ENCODE assay signal across 8 cellular contexts in genomic region chr10:12042409-12042796, GRCh38. TPM values are rescaled to one million over a fixed set of nuclear protein-coding genes. Genes with fewer than 3 reads are reported as not detected.
DNase-seq lines count a peak whose midpoint lies in the region; ATAC-seq and TF ChIP-seq lines count a peak whose summit lies in the region.

No MANE protein-coding gene starts in this region.

- no peak for TF ChIP-seq EP300 in ovary (IDR thresholded peaks at IDR 0.05)

- peak; percentile 4 for ATAC-seq in GM19397 (IDR thresholded peaks at IDR 0.05; ENCODE audit: unreplicated experiment)
- ATAC-seq in activated T-cell treated with anti-CD3 and anti-CD28 coated beads, Interleukin-2, amount 50 U/mL, for 4 hours, result peak; percentile 38 to 44

- TF ChIP-seq CTCF in foreskin fibroblast (IDR thresholded peaks at IDR 0.05; ENCODE audit: low read depth, low read length) (no peak), ovary (IDR thresholded peaks at IDR 0.05) (no peak), uterus (IDR thresholded peaks at IDR 0.05) (no peak)

- intact Hi-C loops in ovary (cut with DNase I) (loop anchor here in 1 of 4 donors (5.0 kb wide), 1 partner anchor 85 kb away; the partner anchor contains the start of gene SEC61A2), uterus (cut with DNase I; ENCODE audit: low total_unique reads) (no loop called here)

- H3K9me3 ChIP-seq in KOPT-K1 (ENCODE audit: insufficient read depth, low read length, poor library complexity, severe bottlenecking), result no peaks in the 10 kb centered on the region
- no peaks in the 10 kb centered on the region for H3K9me3 ChIP-seq in ovary
- no peaks in the 10 kb centered on the region for H3K9me3 ChIP-seq in uterus

- H3K4me3 ChIP-seq in foreskin fibroblast (ENCODE audit: low read depth in 1 of 2, low read length in 2 of 2), result peak overlapping the region; percentile 94 to 96
- H3K4me3 ChIP-seq in ovary, result peak overlapping the region; percentile 89
- peak overlapping the region; percentile 84 to 100 for H3K4me3 ChIP-seq in uterus

- no peaks in the 10 kb centered on the region for H3K27me3 ChIP-seq in ovary
- H3K27me3 ChIP-seq in uterus, result no peaks in the 10 kb centered on the region

- H3K36me3 ChIP-seq in KOPT-K1 (ENCODE audit: insufficient read depth, low read length), result 0 out of 2 replicates have a peak, but pooled peaks cover 8% of the 10 kb centered on the region
- H3K36me3 ChIP-seq in ovary, result no peaks in the 10 kb centered on the region
- H3K36me3 ChIP-seq in uterus, result no peaks in the 10 kb centered on the region

- 0% methylated on average over 23 to 31 of the region's 31 CpGs for WGBS in ovary, 3 donors

- no peaks in the 10 kb centered on the region for H3K27me3 Mint-ChIP-seq in activated T-cell treated with anti-CD3 and anti-CD28 coated beads, Interleukin-2, amount 50 U/mL, for 4 hours (ENCODE audit: low read depth)

- peak; percentile 18 for TF ChIP-seq POLR2A in ovary (IDR thresholded peaks at IDR 0.05)
- TF ChIP-seq POLR2A in uterus (IDR thresholded peaks at IDR 0.05), result peak in 1 of 2 donors; percentile 56

- no peaks in the 10 kb centered on the region for H3K36me3 Mint-ChIP-seq in activated T-cell treated with anti-CD3 and anti-CD28 coated beads, Interleukin-2, amount 50 U/mL, for 4 hours (ENCODE audit: insufficient read depth)

- H3K4me3 Mint-ChIP-seq in activated T-cell treated with anti-CD3 and anti-CD28 coated beads, Interleukin-2, amount 50 U/mL, for 4 hours, result peak overlapping the region; percentile 97

- no peaks in the 10 kb centered on the region for H3K9me3 Mint-ChIP-seq in activated T-cell treated with anti-CD3 and anti-CD28 coated beads, Interleukin-2, amount 50 U/mL, for 4 hours

- H3K4me1 ChIP-seq in ovary (ENCODE audit: insufficient read depth), result no peaks in the 10 kb centered on the region
- peaks cover 0 to 6% of the 10 kb centered on the region in 2 donors for H3K4me1 ChIP-seq in uterus

- peaks cover 35% of the 10 kb centered on the region for H3K4me1 Mint-ChIP-seq in activated T-cell treated with anti-CD3 and anti-CD28 coated beads, Interleukin-2, amount 50 U/mL, for 4 hours (ENCODE audit: low read depth)

- H3K27ac ChIP-seq in KOPT-K1 (ENCODE audit: low read depth, low read length, poor library complexity, severe bottlenecking), result peak overlapping the region; percentile 92
- H3K27ac ChIP-seq in ovary, result peak overlapping the region; percentile 80 to 97
- H3K27ac ChIP-seq in uterus, result peak overlapping the region; percentile 95 to 98

- DNase-seq in AG08396 (ENCODE audit: low spot score) (peak; percentile 41), foreskin fibroblast (peak; percentile 12 to 61), ovary (peak in 2 of 5 donors; percentile 47 to 77), uterus (no peak)
- peak; percentile 59 for DNase-seq in activated T-cell treated with anti-CD3 and anti-CD28 coated beads, Interleukin-2, amount 50 U/mL, for 4 hours
- DNase-seq in central memory CD4-positive, alpha-beta T cell, result no peak

RNA-seq across cellular contexts. Expression of gene UPF2, which starts 0.2 kb away (rescaled TPM):
- 10 to 100 TPM; 26.1 to 31.0 (median 30.3) TPM for total RNA-seq in activated T-cell treated with anti-CD3 and anti-CD28 coated beads, Interleukin-2, amount 50 U/mL, for 4 hours
- total RNA-seq in ovary (10 to 100 TPM; 12.5 to 22.9 (median 19.6) TPM), uterus (10 to 100 TPM; 17.4 to 35.7 (median 28.0) TPM)
- 10 to 100 TPM; 16.8 to 20.9 TPM for polyA plus RNA-seq in ovary

RNA-seq across cellular contexts. Expression of gene DHTKD1, which starts 26.4 kb away (rescaled TPM):
- 1 to 10 TPM; 5.7 to 7.4 (median 6.1) TPM for total RNA-seq in activated T-cell treated with anti-CD3 and anti-CD28 coated beads, Interleukin-2, amount 50 U/mL, for 4 hours
- total RNA-seq in ovary (10 to 100 TPM; 10.3 to 33.2 (median 26.4) TPM), uterus (10 to 100 TPM; 27.5 to 53.5 (median 32.7) TPM)
- polyA plus RNA-seq in ovary, result 10 to 100 TPM; 13.5 to 30.7 TPM

Comparison
In these comparisons a context has a peak if more than half of its experiments do, and no peak if none do; other contexts are left out.
1. DNase-seq: peak in AG08396 (single experiment), activated T-cell treated with anti-CD3 and anti-CD28 coated beads, Interleukin-2, amount 50 U/mL, for 4 hours (single experiment) and foreskin fibroblast (2 of 2); none in uterus (0 of 2) and central memory CD4-positive, alpha-beta T cell (single experiment).
2. Peak in every context shown above with its lines, with median percentiles within 50 percentile points of each other: H3K27ac ChIP-seq and H3K4me3 ChIP-seq.